ENCODE assay signal across 8 cellular contexts in genomic region chr16:30371248-30371816, GRCh38. TPM values are rescaled to one million over a fixed set of nuclear protein-coding genes. Genes with fewer than 3 reads are reported as not detected.
A peak's percentile ranks its signal among the peaks of the same experiment; 100 is the strongest.
DNase-seq lines count a peak whose midpoint lies in the region; ATAC-seq, FAIRE-seq and TF ChIP-seq lines count a peak whose summit lies in the region.

No MANE protein-coding gene starts in this region.

- no peaks in the 10 kb centered on the region for H3K27me3 ChIP-seq in gastrocnemius medialis

- DNase-seq in GM12891 (ENCODE audit: insufficient read length, low spot score) (no peak), SK-N-MC (ENCODE audit: low read depth, low spot score) (no peak), fibroblast of the aortic adventitia (ENCODE audit: low read depth) (no peak), gastrocnemius medialis (no peak), SK-N-DZ (ENCODE audit: low spot score) (no peak), NCI-H2081 treated with DMSO at 0.1 percent for 48 hours (lab: John Stamatoyannopoulos, UW) (no peak), OCI-M1 (lab: John Stamatoyannopoulos, UW) (no peak), Kasumi-1 (lab: John Stamatoyannopoulos, UW) (no peak)

- intact Hi-C loops in gastrocnemius medialis (cut with DNase I; ENCODE audit: low total_unique reads), result loop anchor here (1.0 to 10.0 kb wide), 4 partner anchors 37 to 564 kb away; partner anchors contain the start of genes FBRS, MAZ, TBX6 and YPEL3

- H3K27ac ChIP-seq in SK-N-MC, result peak overlapping the region; percentile 63; the same call in 1 of the 2 replicates
- H3K27ac ChIP-seq in gastrocnemius medialis, result peak overlapping the region; percentile 90 to 99 (median 96)

- peaks cover 41 to 70% of the 10 kb centered on the region in 2 donors for H3K4me1 ChIP-seq in gastrocnemius medialis

- H3K9me3 ChIP-seq in SK-N-MC (ENCODE audit: low read depth, low read length), result no peaks in the 10 kb centered on the region
- no peaks in the 10 kb centered on the region for H3K9me3 ChIP-seq in gastrocnemius medialis

- in situ Hi-C loops in gastrocnemius medialis (cut with MboI; ENCODE audit: low sequenced_read_pairs in 4 of 4), result loop anchor here in 2 of 4 donors (25.0 kb wide), 2 partner anchors 284 to 309 kb away; partner anchors contain the start of genes ALDOA (in 1 of the 2), PPP4C (in 1 of the 2), TBX6 (in 1 of the 2) and YPEL3 (in 1 of the 2)

- no peak for TF ChIP-seq CTCF in fibroblast of the aortic adventitia (IDR thresholded peaks at IDR 0.05; ENCODE audit: insufficient read depth, low read length)
- TF ChIP-seq CTCF in gastrocnemius medialis (IDR thresholded peaks at IDR 0.05 in 4 of 5, conservative IDR thresholded peaks at IDR 0.05 in 1 of 5), result no peak

- TF ChIP-seq POLR2A in GM12891 (IDR thresholded peaks at IDR 0.05; ENCODE audit: low read depth, low read length) (0 out of 2 replicates have a peak, but pooled peaks have one; percentile 24), gastrocnemius medialis (IDR thresholded peaks at IDR 0.05) (peak; percentile 67 to 78)

- peak; percentile 45 for FAIRE-seq in GM12891 (lab: Jason Lieb, UNC)

- no peak for ATAC-seq in gastrocnemius medialis

- H3K36me3 ChIP-seq in SK-N-MC (ENCODE audit: insufficient read depth, low read length) (0 out of 2 replicates have a peak, but pooled peaks cover 4% of the 10 kb centered on the region), gastrocnemius medialis (no peaks in the 10 kb centered on the region)

- H3K4me3 ChIP-seq in SK-N-MC (peak overlapping the region; percentile 81), fibroblast of the aortic adventitia (ENCODE audit: low read depth, low read length) (peak overlapping the region; percentile 73), gastrocnemius medialis (peak overlapping the region; percentile 47 to 60 (median 54))

- peak overlapping the region; percentile 51 for H3K9ac ChIP-seq in SK-N-MC (ENCODE audit: insufficient read length)

TF ChIP-seq in GM12891, 5 proteins besides CTCF, POLR2A, EP300 and RAD21:
- no peak for TF ChIP-seq PAX5 (IDR thresholded peaks at IDR 0.05; ENCODE audit: insufficient read depth, low read length, severe bottlenecking)
- no peak for TF ChIP-seq POU2F2 (IDR thresholded peaks at IDR 0.05; ENCODE audit: low read depth, low read length)
- no peak for TF ChIP-seq SPI1 (IDR thresholded peaks at IDR 0.05; ENCODE audit: low read depth, low read length)
- no peak for TF ChIP-seq TAF1 (IDR thresholded peaks at IDR 0.05; ENCODE audit: low read depth, low read length)
- no peak for TF ChIP-seq POLR2AphosphoS5 (IDR thresholded peaks at IDR 0.05; ENCODE audit: low read depth, low read length)

RNA-seq across cellular contexts. Expression of gene TBC1D10B, which starts 1.0 kb away (rescaled TPM):
- 18.0 TPM for polyA plus RNA-seq in GM12891 (2012; ENCODE audit: low read depth, missing spikeins)
- total RNA-seq in fibroblast of the aortic adventitia (ENCODE audit: low replicate concordance) (26.1 and 38.0 TPM in 2 replicates), gastrocnemius medialis (10 to 100 TPM; 35.3 to 52.6 (median 43.6) TPM)
- polyA plus RNA-seq in SK-N-DZ (2014; cell fraction: cytosol; rRNA removed), result 32.4 and 36.4 TPM in 2 replicates
- 22.7 and 35.0 TPM in 2 replicates for polyA plus RNA-seq in SK-N-DZ (2014; cell fraction: nucleus; rRNA removed)

RNA-seq across cellular contexts. Expression of gene MYL11, which starts 3.3 kb away (rescaled TPM):
- 1.2 TPM for polyA plus RNA-seq in GM12891 (2012; ENCODE audit: low read depth, missing spikeins)
- total RNA-seq in fibroblast of the aortic adventitia (ENCODE audit: low replicate concordance) (not detected in 2 replicates), gastrocnemius medialis (1,000 to 10,000 TPM; 1,053 to 4,879 (median 1,942) TPM)
- polyA plus RNA-seq in SK-N-DZ (2014; cell fraction: cytosol; rRNA removed), result not detected in 2 replicates
- polyA plus RNA-seq in SK-N-DZ (2014; cell fraction: nucleus; rRNA removed), result 1.5 TPM in 1 of 2 replicates, not detected in the other

RNA-seq across cellular contexts. Expression of gene SEPTIN1, which starts 11.0 kb away (rescaled TPM):
- 80.3 TPM for polyA plus RNA-seq in GM12891 (2012; ENCODE audit: low read depth, missing spikeins)
- total RNA-seq in fibroblast of the aortic adventitia (ENCODE audit: low replicate concordance) (0.09 TPM in 1 of 2 replicates, not detected in the other), gastrocnemius medialis (under 1 TPM in 1 of 4 donors, not detected in 3; 0.65 TPM)
- 2.5 TPM in 1 of 2 replicates, not detected in the other for polyA plus RNA-seq in SK-N-DZ (2014; cell fraction: cytosol; rRNA removed)
- polyA plus RNA-seq in SK-N-DZ (2014; cell fraction: nucleus; rRNA removed), result 0.23 and 0.26 TPM in 2 replicates

RNA-seq across cellular contexts. Expression of gene CD2BP2, which starts 16.2 kb away (rescaled TPM):
- polyA plus RNA-seq in GM12891 (2012; ENCODE audit: low read depth, missing spikeins), result 26.4 TPM
- 25.2 and 37.5 TPM in 2 replicates for total RNA-seq in fibroblast of the aortic adventitia (ENCODE audit: low replicate concordance)
- 10 to 100 TPM; 33.4 to 53.8 (median 40.9) TPM for total RNA-seq in gastrocnemius medialis
- polyA plus RNA-seq in SK-N-DZ (2014; cell fraction: cytosol; rRNA removed), result 91.0 and 98.3 TPM in 2 replicates
- polyA plus RNA-seq in SK-N-DZ (2014; cell fraction: nucleus; rRNA removed), result 139 and 142 TPM in 2 replicates

RNA-seq across cellular contexts. Expression of gene ZNF48, which starts 23.9 kb away (rescaled TPM):
- 3.8 TPM for polyA plus RNA-seq in GM12891 (2012; ENCODE audit: low read depth, missing spikeins)
- total RNA-seq in fibroblast of the aortic adventitia (ENCODE audit: low replicate concordance) (2.1 and 5.4 TPM in 2 replicates), gastrocnemius medialis (10 to 100 TPM in 2 of 4 donors, 1 to 10 TPM in 2; 4.4 to 12.7 (median 8.7) TPM)
- polyA plus RNA-seq in SK-N-DZ (2014; cell fraction: cytosol; rRNA removed), result 35.7 and 36.2 TPM in 2 replicates
- polyA plus RNA-seq in SK-N-DZ (2014; cell fraction: nucleus; rRNA removed), result 28.7 and 38.1 TPM in 2 replicates

Comparison
In these comparisons a context has a peak if more than half of its experiments do, and no peak if none do; other contexts are left out.
1. RNA of gene MYL11, which starts 3.3 kb away (total RNA-seq): 1,053 to 4,879 TPM in gastrocnemius medialis; not detected in fibroblast of the aortic adventitia; every median in the first group is over 1,000 times any median in the second.
2. Peak in every context shown above with its lines, with median percentiles within 50 percentile points of each other: H3K4me3 ChIP-seq.